1 cellular context compared by ENCODE assay signal in genomic region chr16:85688586-85689284, GRCh38.
TF ChIP-seq lines count a peak whose summit lies in the region.

Gene GINS2 (minus strand): TSS chr16:85688954. CDS start chr16:85688898, 56 bp downstream.

TF ChIP-seq in HEK293, 187 proteins besides CTCF, POLR2A, EP300 and RAD21 (continued from another document):
- peak; percentile 54; the same call in 1 of the 2 replicates for TF ChIP-seq SP7 (tag by site-specific recombination; IDR thresholded peaks at IDR 0.05)
- peak; percentile 56; the same call in 1 of the 2 replicates for TF ChIP-seq ZNF335 (tag by site-specific recombination; conservative IDR thresholded peaks at IDR 0.05)
- TF ChIP-seq WT1 (tag by site-specific recombination; IDR thresholded peaks at IDR 0.05) = no peak
- TF ChIP-seq KLF9 (tag by site-specific recombination; IDR thresholded peaks at IDR 0.05; ENCODE audit: low read depth) = 0 out of 2 replicates have a peak, but pooled peaks have one; percentile 1
- no peak for TF ChIP-seq ZSCAN16 (tag by site-specific recombination; IDR thresholded peaks at IDR 0.05)
- peak; percentile 72 for TF ChIP-seq SP3 (tag by site-specific recombination; IDR thresholded peaks at IDR 0.05)
- peak; percentile 74 for TF ChIP-seq ZXDB (tag by site-specific recombination; IDR thresholded peaks at IDR 0.05)
- no peak for TF ChIP-seq ZSCAN4 (tag by site-specific recombination; IDR thresholded peaks at IDR 0.05)
- no peak for TF ChIP-seq ZNF394 (tag by site-specific recombination; IDR thresholded peaks at IDR 0.05; ENCODE audit: borderline replicate concordance)
